1 cellular context compared by ENCODE assay signal in genomic region chr10:73460897-73461296, GRCh38.
TF ChIP-seq lines count a peak whose summit lies in the region.

No MANE protein-coding gene starts in this region.

TF ChIP-seq in HepG2, 621 proteins besides CTCF, POLR2A, EP300 and RAD21:
- TF ChIP-seq MXD4 (CRISPR knock-in tag; IDR thresholded peaks at IDR 0.05) (no peak), HMGXB4 (CRISPR knock-in tag; IDR thresholded peaks at IDR 0.05; ENCODE audit: borderline replicate concordance in 1 of 2, low read depth in 1 of 2) (no peak), MAFF (IDR thresholded peaks at IDR 0.05; ENCODE audit: low read depth, low read length) (0 out of 2 replicates have a peak, but pooled peaks have one; percentile 31), ZNF558 (CRISPR knock-in tag; IDR thresholded peaks at IDR 0.05; ENCODE audit: borderline replicate concordance) (no peak), MAFK (conservative IDR thresholded peaks at IDR 0.05 in 1 of 2, IDR thresholded peaks at IDR 0.05 in 1 of 2; ENCODE audit: low read length in 2 of 2) (peak; percentile 50 to 60; a peak in 3 of 4 replicates)
